15 cellular contexts compared by ENCODE assay signal in the genomic region with DNA sequence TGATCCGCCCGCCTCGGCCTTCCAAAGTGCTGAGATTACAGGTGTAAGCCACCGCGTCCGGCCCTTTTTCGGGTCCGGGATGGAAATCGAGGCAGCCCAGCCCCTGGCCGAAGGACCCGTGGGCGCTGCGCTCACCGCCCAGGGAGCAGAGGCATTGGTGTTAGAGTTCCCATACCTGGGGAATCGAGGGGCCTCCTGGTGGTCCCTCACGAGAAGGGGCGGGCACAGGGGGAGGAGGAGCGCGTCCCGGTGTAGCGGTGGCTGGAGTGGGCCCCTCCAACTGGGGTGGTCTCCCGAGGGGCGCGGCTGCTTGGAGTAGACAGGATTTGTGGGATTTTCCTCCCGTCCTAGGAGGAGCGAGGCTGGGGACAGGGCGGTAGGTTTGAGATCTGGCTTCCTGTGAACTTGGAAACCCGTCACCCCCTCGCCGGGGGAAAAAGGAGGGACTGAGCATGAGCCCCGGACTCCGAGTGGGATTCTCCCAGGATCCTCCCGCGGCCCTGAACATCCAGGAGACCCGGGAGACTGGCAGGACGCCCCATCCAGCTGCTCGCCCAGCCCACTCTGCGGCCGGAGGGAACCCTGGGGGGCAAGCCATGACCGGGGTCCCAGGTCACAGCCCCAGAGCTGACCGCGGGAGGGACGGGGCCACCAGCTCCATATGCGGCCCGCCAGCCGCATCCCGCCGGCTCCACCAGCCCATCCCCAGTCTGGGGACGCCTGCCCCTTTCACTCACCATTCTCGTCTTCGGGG.
"Had no signal": no experiment of that assay in that cellular context is flagged by ENCODE, and none has a peak within 500 bp of the region (broad histone marks: within the 10 kb centered on the region; RNA-seq: fewer than 3 reads in every experiment).

No MANE protein-coding gene starts in this region.

- H3K4me3 Mint-ChIP-seq: activated naive CD8-positive, alpha-beta T cell treated with anti-CD3 and anti-CD28 coated beads for 36 hours; immature natural killer cell had no signal

- H3K36me3 ChIP-seq: esophagus squamous epithelium, stomach, upper lobe of left lung had no signal

- H3K9me3 Mint-ChIP-seq: activated naive CD8-positive, alpha-beta T cell treated with anti-CD3 and anti-CD28 coated beads for 36 hours had no signal

- H3K27me3 ChIP-seq: testis had no signal

- H3K27ac Mint-ChIP-seq: activated naive CD8-positive, alpha-beta T cell treated with anti-CD3 and anti-CD28 coated beads for 36 hours; immature natural killer cell had no signal

- H3K4me1 ChIP-seq: testis had no signal

- H3K36me3 Mint-ChIP-seq: activated naive CD8-positive, alpha-beta T cell treated with anti-CD3 and anti-CD28 coated beads for 36 hours; immature natural killer cell had no signal

- H3K4me1 Mint-ChIP-seq: immature natural killer cell had no signal

- H3K27ac ChIP-seq: esophagus squamous epithelium, skin epidermis, testis, upper lobe of left lung had no signal

- DNase-seq: activated CD4-positive, alpha-beta T cell treated with anti-CD3 and anti-CD28 coated beads for 1 hour; activated CD4-positive, alpha-beta T cell treated with anti-CD3 and anti-CD28 coated beads, Interleukin-2, amount 50 U/mL, for 4 hours; activated naive CD4-positive, alpha-beta T cell; activated naive CD8-positive, alpha-beta T cell treated with anti-CD3 and anti-CD28 coated beads for 36 hours; activated T-cell treated with anti-CD3 and anti-CD28 coated beads for 4 hours; amniotic stem cell; effector CD8-positive, alpha-beta T cell; esophagus squamous epithelium; immature natural killer cell; left ventricle myocardium superior; T1000; testis had no signal

- H3K9me3 ChIP-seq: esophagus squamous epithelium, stomach, testis, upper lobe of left lung had no signal
